Comparison of ENCODE assay signal across 17 cellular contexts in genomic region chr6:160217073-160217472, GRCh38. TPM values are rescaled to one million over a fixed set of nuclear protein-coding genes. Genes with fewer than 3 reads are reported as not detected.
DNase-seq lines count a peak whose midpoint lies in the region; ATAC-seq and TF ChIP-seq lines count a peak whose summit lies in the region.
"Had no signal": no experiment of that assay in that cellular context is flagged by ENCODE, and none has a peak within 500 bp of the region (broad histone marks: within the 10 kb centered on the region; RNA-seq: fewer than 3 reads in every experiment).

No MANE protein-coding gene starts in this region.

- H3K27ac ChIP-seq in left ventricle myocardium inferior (replicated peaks) = no peak overlapping the region
- H3K27ac ChIP-seq: 22Rv1, A549, C4-2B had no signal

- peaks cover 4% of the 10 kb centered on the region for H3K9me3 Mint-ChIP-seq in activated naive CD4-positive, alpha-beta T cell treated with anti-CD3 and anti-CD28 coated beads, Interleukin-2, amount 10 ng/mL, durations not matched to agents 7 days and 5 days
- H3K9me3 Mint-ChIP-seq: CD4-positive, alpha-beta T cell had no signal

- no peaks in the 10 kb centered on the region for H3K4me1 ChIP-seq in left ventricle myocardium inferior
- H3K4me1 ChIP-seq: Caco-2 had no signal

- ATAC-seq in left ventricle myocardium superior = peak; percentile 33
- ATAC-seq: A549 had no signal

- no peak overlapping the region for H3K27ac Mint-ChIP-seq in activated naive CD4-positive, alpha-beta T cell treated with anti-CD3 and anti-CD28 coated beads, Interleukin-2, amount 10 ng/mL, durations not matched to agents 7 days and 5 days
- H3K27ac Mint-ChIP-seq: CD4-positive, alpha-beta T cell had no signal

- no peak overlapping the region for H3K4me3 ChIP-seq in left ventricle myocardium inferior
- H3K4me3 ChIP-seq in fibroblast of pulmonary artery (replicated peaks; ENCODE audit: low read depth, low read length) = no peak overlapping the region
- H3K4me3 ChIP-seq: A549 had no signal

- H3K27me3 Mint-ChIP-seq in activated naive CD4-positive, alpha-beta T cell treated with anti-CD3 and anti-CD28 coated beads, Interleukin-2, amount 10 ng/mL, durations not matched to agents 7 days and 5 days = no peaks in the 10 kb centered on the region

- H3K4me1 Mint-ChIP-seq in activated naive CD4-positive, alpha-beta T cell treated with anti-CD3 and anti-CD28 coated beads, Interleukin-2, amount 10 ng/mL, durations not matched to agents 7 days and 5 days = no peaks in the 10 kb centered on the region

- TF ChIP-seq CTCF in left ventricle myocardium inferior (IDR thresholded peaks at IDR 0.05; ENCODE audit: borderline replicate concordance) (no peak), fibroblast of pulmonary artery (IDR thresholded peaks at IDR 0.05; ENCODE audit: low read length, missing control alignments) (no peak)

- no peaks in the 10 kb centered on the region for H3K36me3 ChIP-seq in left ventricle myocardium inferior

- DNase-seq in left ventricle myocardium superior = no peak
- no peak for DNase-seq in left ventricle myocardium inferior
- DNase-seq in fibroblast of pulmonary artery (ENCODE audit: low read depth) = peak; percentile 48
- DNase-seq in stromal cell of bone marrow (ENCODE audit: low read depth) = peak; percentile 91
- no peak for DNase-seq in NCI-H2196 treated with DMSO at 0.1 percent for 48 hours (lab: John Stamatoyannopoulos, UW; ENCODE audit: unreplicated experiment)
- no peak for DNase-seq in NK-92 treated with Interleukin-12 subunit alpha and Interleukin-12 subunit beta, amount 100 ng/mL, for 24 hours (lab: John Stamatoyannopoulos, UW)
- DNase-seq in activated naive CD4-positive, alpha-beta T cell treated with anti-CD3 and anti-CD28 coated beads, Interleukin-2, amount 10 ng/mL, durations not matched to agents 7 days and 5 days = no peak
- no peak for DNase-seq in iPS-NIHi7 (ENCODE audit: extremely low spot score)
- DNase-seq: AML-193; Caco-2; CD4-positive, alpha-beta T cell; HCEC 1CT had no signal

- intact Hi-C loops in left ventricle myocardium superior (cut with micrococcal nuclease) = no loop called here
- intact Hi-C loops in left ventricle myocardium inferior (cut with micrococcal nuclease) = no loop called here

- CTCF ChIA-PET in activated naive CD4-positive, alpha-beta T cell treated with anti-CD3 and anti-CD28 coated beads, Interleukin-2, amount 10 ng/mL, durations not matched to agents 7 days and 5 days (lab: Charles Lee) = no interaction called here

- no peaks in the 10 kb centered on the region for H3K36me3 Mint-ChIP-seq in activated naive CD4-positive, alpha-beta T cell treated with anti-CD3 and anti-CD28 coated beads, Interleukin-2, amount 10 ng/mL, durations not matched to agents 7 days and 5 days

- no peak overlapping the region for H3K4me3 Mint-ChIP-seq in activated naive CD4-positive, alpha-beta T cell treated with anti-CD3 and anti-CD28 coated beads, Interleukin-2, amount 10 ng/mL, durations not matched to agents 7 days and 5 days
- H3K4me3 Mint-ChIP-seq: CD4-positive, alpha-beta T cell had no signal

- peaks cover 34% of the 10 kb centered on the region for H3K27me3 ChIP-seq in left ventricle myocardium inferior (ENCODE audit: low read depth)

- H3K9me3 ChIP-seq in left ventricle myocardium inferior (replicated peaks) = peaks cover 20% of the 10 kb centered on the region
- H3K9me3 ChIP-seq: Caco-2 had no signal

RNA-seq across cellular contexts. Expression of gene SLC22A2, which starts 41.5 kb away (rescaled TPM):
- not detected for total RNA-seq in left ventricle myocardium superior
- not detected for total RNA-seq in left ventricle myocardium inferior
- total RNA-seq: Caco-2; CD4-positive, alpha-beta T cell; H4; HT-29 had no signal

Comparison
In these comparisons a context has a peak if more than half of its experiments do, and no peak if none do; other contexts are left out.
1. DNase-seq: peak in fibroblast of pulmonary artery (single experiment) and stromal cell of bone marrow (single experiment); none in left ventricle myocardium superior (single experiment), left ventricle myocardium inferior (single experiment), NCI-H2196 treated with DMSO at 0.1 percent for 48 hours (single experiment), NK-92 treated with Interleukin-12 subunit alpha and Interleukin-12 subunit beta, amount 100 ng/mL, for 24 hours (single experiment), activated naive CD4-positive, alpha-beta T cell treated with anti-CD3 and anti-CD28 coated beads, Interleukin-2, amount 10 ng/mL, durations not matched to agents 7 days and 5 days (single experiment) and iPS-NIHi7 (single experiment).